ENCODE assay signal across 8 cellular contexts in the genomic region with DNA sequence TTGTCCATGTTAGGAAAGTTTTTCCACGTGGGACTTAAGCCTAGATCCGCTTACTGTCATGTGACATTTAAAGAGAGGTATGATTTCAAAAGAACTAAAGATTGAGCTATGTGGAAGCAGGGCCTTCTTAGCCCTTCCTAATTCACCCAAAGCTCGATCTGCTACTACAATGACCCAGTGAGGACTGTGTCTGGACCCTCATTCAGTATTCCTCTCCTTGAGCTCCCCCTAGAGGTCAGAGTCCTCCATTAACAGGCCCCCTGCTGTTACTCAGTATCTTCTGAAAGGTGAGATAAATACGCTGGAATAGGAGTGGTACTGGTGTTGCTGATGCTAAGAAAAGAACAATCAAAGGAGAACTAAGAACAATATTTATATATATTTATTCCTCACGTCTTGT.
DNase-seq lines count a peak whose midpoint lies in the region; ATAC-seq, FAIRE-seq and TF ChIP-seq lines count a peak whose summit lies in the region.

No MANE protein-coding gene starts in this region.

- no peak for FAIRE-seq in frontal cortex (lab: Jason Lieb, UNC)

- no peak for TF ChIP-seq POLR2A in GM18505 (IDR thresholded peaks at IDR 0.05; ENCODE audit: borderline replicate concordance, extremely low read depth, insufficient read depth, insufficient read length)
- TF ChIP-seq POLR2A in sigmoid colon (IDR thresholded peaks at IDR 0.05) = no peak

- no peaks in the 10 kb centered on the region for H3K36me3 ChIP-seq in sigmoid colon

- H3K4me3 ChIP-seq in WI38 (ENCODE audit: low read depth, low read length) = no peak overlapping the region
- no peak overlapping the region for H3K4me3 ChIP-seq in sigmoid colon

- no peaks in the 10 kb centered on the region for H3K27me3 ChIP-seq in sigmoid colon

- 50% methylated on average over 5 of the region's 5 CpGs for WGBS in sigmoid colon, 2 donors

- H3K27ac ChIP-seq in sigmoid colon = no peak overlapping the region

- peak; percentile 92 for ATAC-seq in GM18505 (IDR thresholded peaks at IDR 0.05; ENCODE audit: unreplicated experiment)
- ATAC-seq in HG02763 (IDR thresholded peaks at IDR 0.05; ENCODE audit: unreplicated experiment) = peak; percentile 84

- DNase-seq in Ammon's horn (ENCODE audit: low spot score) (peak; percentile 46), MV-4-11 (lab: John Stamatoyannopoulos, UW) (peak; percentile 42), head of caudate nucleus (peak in 24 of 42 donors; percentile 2 to 65 (median 34)), sigmoid colon (peak; percentile 66), frontal cortex (ENCODE audit: low spot score in 2 of 2) (no peak)

- intact Hi-C loops in head of caudate nucleus (cut with DNase I) (loop anchor here (5.0 kb wide), 1 partner anchor 412 kb away; the partner anchor contains the start of gene GJA1), sigmoid colon (cut with DNase I) (no loop called here)

- no peaks in the 10 kb centered on the region for H3K9me3 ChIP-seq in sigmoid colon

- no peak for TF ChIP-seq EP300 in sigmoid colon (IDR thresholded peaks at IDR 0.05)

- TF ChIP-seq CTCF in WI38 (IDR thresholded peaks at IDR 0.05; ENCODE audit: low read depth, low read length) (peak; percentile 82), sigmoid colon (IDR thresholded peaks at IDR 0.05) (peak in 3 of 4 experiments; percentile 18 to 52 (median 38))

- no peaks in the 10 kb centered on the region for H3K4me1 ChIP-seq in sigmoid colon

Comparison
In these comparisons a context has a peak if more than half of its experiments do, and no peak if none do; other contexts are left out.
1. DNase-seq: peak in Ammon's horn (single experiment), MV-4-11 (single experiment), head of caudate nucleus (24 of 42) and sigmoid colon (single experiment); none in frontal cortex (0 of 2).